ENCODE assay signal across 11 cellular contexts in the genomic region with DNA sequence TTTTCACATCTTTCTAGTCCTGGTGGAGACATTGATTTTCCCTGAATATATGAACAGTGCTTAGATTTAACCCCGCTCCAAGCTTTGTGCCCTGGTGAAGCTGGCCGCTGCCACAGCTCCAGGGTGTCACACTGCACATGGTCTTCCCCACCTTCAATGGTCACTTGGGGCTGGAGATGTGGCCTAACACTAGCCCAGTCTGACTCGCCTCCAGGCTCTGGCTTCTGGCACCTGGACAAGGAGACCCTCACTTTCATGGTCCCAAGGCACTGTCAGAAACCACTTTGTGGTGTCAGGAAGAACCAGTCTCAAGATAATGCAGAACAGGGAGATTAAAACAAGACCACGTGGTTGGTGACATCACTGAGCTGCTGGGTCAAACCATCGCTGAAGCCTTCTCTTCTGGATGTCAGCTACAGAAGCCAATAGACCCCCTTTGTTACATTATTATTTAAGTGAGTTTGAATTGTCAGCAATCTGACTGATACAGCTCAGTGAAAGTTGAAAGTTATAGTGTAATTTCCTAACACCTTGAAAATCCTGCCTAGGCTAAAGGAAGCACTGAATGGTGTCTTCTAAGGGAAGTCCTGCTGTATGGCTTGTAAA.
DNase-seq lines count a peak whose midpoint lies in the region; ATAC-seq and TF ChIP-seq lines count a peak whose summit lies in the region.
"Had no signal": no experiment of that assay in that cellular context is flagged by ENCODE, and none has a peak within 500 bp of the region (broad histone marks: within the 10 kb centered on the region; RNA-seq: fewer than 3 reads in every experiment).

No MANE protein-coding gene starts in this region.

- H3K4me1 ChIP-seq in mucosa of rectum (ENCODE audit: control insufficient read depth in 2 of 2, insufficient read depth in 2 of 2, low read length in 2 of 2), result peaks cover 0 to 3% of the 10 kb centered on the region in 2 donors

- H3K27me3 ChIP-seq in mucosa of rectum (ENCODE audit: control insufficient read depth in 2 of 2, insufficient read depth in 2 of 2, low read length in 2 of 2), result no peaks in the 10 kb centered on the region

- H3K9me3 ChIP-seq in mucosa of rectum (ENCODE audit: control insufficient read depth in 2 of 2, low read length in 2 of 2), result no peaks in the 10 kb centered on the region

- H3K27ac ChIP-seq in mucosa of rectum (ENCODE audit: low read depth in 2 of 2, low read length in 2 of 2), result peak overlapping the region; percentile 6 to 53

- H3K4me3 ChIP-seq in mucosa of rectum (ENCODE audit: low read length in 2 of 2), result no peak overlapping the region

- in situ Hi-C loops in KBM-7 (cut with MboI; ENCODE audit: low pct_unique_long_range_greater_than_20kb, low sequenced_read_pairs) (no loop called here), GM13976 (cut with MboI; ENCODE audit: low sequenced_read_pairs, unreplicated experiment) (no loop called here)

- no peak for TF ChIP-seq CTCF in GM13976 (IDR thresholded peaks at IDR 0.05; ENCODE audit: borderline replicate concordance, control extremely low read depth, extremely low read depth, insufficient read depth, missing control alignments)

- DNase-seq in KBM-7 (peak; percentile 73), NCI-H1092 (lab: John Stamatoyannopoulos, UW) (no peak), NCI-H1105 treated with DMSO at 0.1 percent for 48 hours (lab: John Stamatoyannopoulos, UW) (no peak), GM13976 (ENCODE audit: low spot score) (no peak)
- DNase-seq: Calu3, NCI-H69, T-helper 2 cell had no signal

- no peaks in the 10 kb centered on the region for H3K36me3 ChIP-seq in mucosa of rectum (ENCODE audit: control insufficient read depth in 2 of 2, insufficient read depth in 2 of 2, low read length in 2 of 2)

- ATAC-seq in GM18858 (IDR thresholded peaks at IDR 0.05; ENCODE audit: unreplicated experiment), result peak; percentile 14
- ATAC-seq in GM21528 (IDR thresholded peaks at IDR 0.05; ENCODE audit: low FRiP score, unreplicated experiment), result peak; percentile 21
- ATAC-seq in HG03439 (IDR thresholded peaks at IDR 0.05; ENCODE audit: unreplicated experiment), result no peak

- no peak overlapping the region for H3K9ac ChIP-seq in mucosa of rectum (ENCODE audit: low read depth in 1 of 2, low read length in 2 of 2)
